In genomic region chr5:83472213-83472507, GRCh38 we compare ENCODE assay signal across 7 cellular contexts. TPM values are rescaled to one million over a fixed set of nuclear protein-coding genes. Genes with fewer than 3 reads are reported as not detected.
DNase-seq lines count a peak whose midpoint lies in the region; ATAC-seq and TF ChIP-seq lines count a peak whose summit lies in the region.

No MANE protein-coding gene starts in this region.

- H3K9me2 ChIP-seq in GM23338 (ENCODE audit: insufficient read depth) = no peaks in the 10 kb centered on the region

- no peaks in the 10 kb centered on the region for H3F3A ChIP-seq in GM23338 (replicated peaks; ENCODE audit: low read depth)

- H3K27me3 Mint-ChIP-seq in GM23338 (ENCODE audit: insufficient read depth, low read depth, poor library complexity) (peaks cover 11% of the 10 kb centered on the region), T-cell (peaks cover 69 to 85% of the 10 kb centered on the region in 2 donors)

- ATAC-seq in GM23338 (no peak), T-cell (replicated peaks in 1 of 4) (no peak), GM21390 (IDR thresholded peaks at IDR 0.05; ENCODE audit: unreplicated experiment) (no peak)

- H3K4me1 ChIP-seq in GM23338 (ENCODE audit: insufficient read depth) (peaks cover 43% of the 10 kb centered on the region), skeletal muscle satellite cell (ENCODE audit: control insufficient read depth, insufficient read depth, low read length) (peaks cover 18% of the 10 kb centered on the region)

- H3K9me3 ChIP-seq in skeletal muscle satellite cell (replicated peaks; ENCODE audit: low read length) = no peaks in the 10 kb centered on the region

- H4K20me1 ChIP-seq in GM23338 (replicated peaks; ENCODE audit: insufficient read depth) = no peaks in the 10 kb centered on the region

- DNase-seq in GM23338 (ENCODE audit: low spot score) (no peak), T-cell (no peak), fibroblast of villous mesenchyme (ENCODE audit: low read depth) (no peak), GM10248 (ENCODE audit: extremely low spot score) (no peak)
- DNase-seq in stimulated activated CD4-positive, alpha-beta T cell treated with anti-CD3 and anti-CD28 coated beads, Interleukin-4, amount 100 ng/mL, for 24 hours = no peak

- H3K4me2 ChIP-seq in GM23338 = peak overlapping the region; percentile 82
- H3K4me2 ChIP-seq in skeletal muscle satellite cell (ENCODE audit: low read length) = peak overlapping the region; percentile 96

- CTCF ChIA-PET in T-cell (lab: Charles Lee) = interaction anchor here in 1 of 2 donors (0.7 kb wide), 2 partner anchors 294 to 1762 kb away, joined by 3 to 5 read pairs; no protein-coding TSS in a partner anchor
- CTCF ChIA-PET in GM10248 (lab: Yijun Ruan, JAX) = interaction anchor here (0.9 to 1.5 kb wide), 3 partner anchors 42 to 904 kb away, joined by 3 read pairs; no protein-coding TSS in a partner anchor

- H3K27ac Mint-ChIP-seq in GM23338 (peak overlapping the region; percentile 92), T-cell (no peak overlapping the region)

- H3K4me3 ChIP-seq in GM23338 = peak overlapping the region; percentile 76
- peak overlapping the region; percentile 83 for H3K4me3 ChIP-seq in fibroblast of villous mesenchyme (ENCODE audit: low read depth, low read length)
- H3K4me3 ChIP-seq in skeletal muscle satellite cell (ENCODE audit: low read length) = peak overlapping the region; percentile 75

- H3K9me3 Mint-ChIP-seq in GM23338 = no peaks in the 10 kb centered on the region; the same call in 1 of the 3 replicates
- H3K9me3 Mint-ChIP-seq in T-cell = no peaks in the 10 kb centered on the region

- TF ChIP-seq CTCF in GM23338 (conservative IDR thresholded peaks at IDR 0.05; ENCODE audit: low read depth in 2 of 2) (no peak), fibroblast of villous mesenchyme (IDR thresholded peaks at IDR 0.05; ENCODE audit: insufficient read depth, low read depth, low read length) (no peak), GM10248 (IDR thresholded peaks at IDR 0.05; ENCODE audit: control extremely low read depth, extremely low read depth, low read depth, missing control alignments) (no peak)

- peaks cover 8% of the 10 kb centered on the region for H3K36me3 Mint-ChIP-seq in GM23338 (ENCODE audit: low read depth)
- no peaks in the 10 kb centered on the region for H3K36me3 Mint-ChIP-seq in T-cell

- POLR2A ChIA-PET in T-cell (lab: Charles Lee) = interaction anchor here in 1 of 2 donors (0.7 kb wide), 1 partner anchor 9 kb away, joined by 3 read pairs; no protein-coding TSS in a partner anchor
- POLR2A ChIA-PET in GM10248 (lab: Yijun Ruan, JAX) = no interaction called here

- H3K27ac ChIP-seq in GM23338 (ENCODE audit: low read depth) = peak overlapping the region; percentile 86

- H3K27me3 ChIP-seq in GM23338 (ENCODE audit: insufficient read depth) (no peaks in the 10 kb centered on the region), skeletal muscle satellite cell (ENCODE audit: control insufficient read depth, insufficient read depth, low read length) (peaks cover 30% of the 10 kb centered on the region)

- H3K4me3 Mint-ChIP-seq in GM23338 (peak overlapping the region; percentile 85), T-cell (peak overlapping the region; percentile 2 to 88 (median 57))

- H2AFZ ChIP-seq in GM23338 = no peak overlapping the region

- peaks cover 23% of the 10 kb centered on the region for H3K79me2 ChIP-seq in GM23338 (replicated peaks; ENCODE audit: insufficient read depth)

- H3K36me3 ChIP-seq in GM23338 (ENCODE audit: insufficient read depth) (no peaks in the 10 kb centered on the region), skeletal muscle satellite cell (ENCODE audit: insufficient read depth, low read length) (no peaks in the 10 kb centered on the region)

- H3K4me1 Mint-ChIP-seq in GM23338 (peaks cover 54% of the 10 kb centered on the region), T-cell (peaks cover 29 to 40% (median 35%) of the 10 kb centered on the region in 3 donors)

- peak overlapping the region; percentile 92 for H3K9ac ChIP-seq in skeletal muscle satellite cell (ENCODE audit: low read depth, low read length)

TF ChIP-seq in GM23338, 12 proteins besides CTCF, POLR2A, EP300 and RAD21:
- TF ChIP-seq CREB1 (CRISPR knock-in tag; IDR thresholded peaks at IDR 0.05; ENCODE audit: low read depth) = no peak
- TF ChIP-seq ZNF114 (CRISPR knock-in tag; IDR thresholded peaks at IDR 0.05) = no peak
- no peak for TF ChIP-seq POLR2AphosphoS5 (IDR thresholded peaks at IDR 0.05; ENCODE audit: low read depth)
- TF ChIP-seq EZH2 (IDR thresholded peaks at IDR 0.05; ENCODE audit: low read depth, unreplicated experiment) = no peak
- TF ChIP-seq NANOG (IDR thresholded peaks at IDR 0.05; ENCODE audit: borderline replicate concordance) = no peak
- TF ChIP-seq EZH2phosphoT487 (IDR thresholded peaks at IDR 0.05; ENCODE audit: unreplicated experiment) = no peak
- TF ChIP-seq ZNF331 (CRISPR knock-in tag; IDR thresholded peaks at IDR 0.05; ENCODE audit: low read depth) = no peak

RNA-seq across cellular contexts. Expression of gene VCAN, which starts 0.6 kb away (rescaled TPM):
- 373 and 404 TPM in 2 replicates for total RNA-seq in GM23338 (2014; rRNA removed; shearing (Covaris generic))
- 133 and 137 TPM in 2 replicates for polyA plus RNA-seq in GM23338 (2016; fragmentation: Nextera tagmentation; extraction: Ambion mirVana)
- total RNA-seq in T-cell (1 to 10 TPM in 2 of 5 donors, under 1 TPM in 3; 0.39 to 1.7 (median 0.68) TPM), fibroblast of villous mesenchyme (490 and 730 TPM in 2 replicates)
- 85.6 and 92.0 TPM in 2 replicates for total RNA-seq in skeletal muscle satellite cell (2012; rRNA removed)

Comparison
In these comparisons a context has a peak if more than half of its experiments do, and no peak if none do; other contexts are left out.
1. RNA of gene VCAN, which starts 0.6 kb away (total RNA-seq): 490 to 730 TPM in fibroblast of villous mesenchyme and 373 to 404 TPM in GM23338; 0.39 to 1.7 TPM in T-cell; every median in the first group is over 100 times any median in the second.
2. Peak in every context shown above with its lines, with median percentiles within 50 percentile points of each other: H3K4me3 ChIP-seq.